1 cellular context compared by ENCODE assay signal in genomic region chr1:50702395-50702794, GRCh38.
TF ChIP-seq lines count a peak whose summit lies in the region.

No MANE protein-coding gene starts in this region.

TF ChIP-seq in GM23338, 12 proteins besides CTCF, POLR2A, EP300 and RAD21 (continued from another document):
- no peak for TF ChIP-seq ZNF462 (CRISPR knock-in tag; IDR thresholded peaks at IDR 0.05)
- TF ChIP-seq NANOG (IDR thresholded peaks at IDR 0.05; ENCODE audit: borderline replicate concordance) = no peak
- no peak for TF ChIP-seq STAT1 (IDR thresholded peaks at IDR 0.05; ENCODE audit: unreplicated experiment)
- TF ChIP-seq CREB1 (CRISPR knock-in tag; IDR thresholded peaks at IDR 0.05; ENCODE audit: low read depth) = no peak
- no peak for TF ChIP-seq REST (IDR thresholded peaks at IDR 0.05; ENCODE audit: unreplicated experiment)
- no peak for TF ChIP-seq ZNF114 (CRISPR knock-in tag; IDR thresholded peaks at IDR 0.05)
